In genomic region chr5:56383761-56384160, GRCh38 we compare ENCODE assay signal across 1 cellular context.
TF ChIP-seq lines count a peak whose summit lies in the region.

No MANE protein-coding gene starts in this region.

TF ChIP-seq in K562, 482 proteins besides CTCF, POLR2A, EP300 and RAD21 (continued from another document):
- no peak for TF ChIP-seq ZNF280A (IDR thresholded peaks at IDR 0.05; ENCODE audit: low read depth, partially characterized antibody)
- TF ChIP-seq MAZ (CRISPR knock-in tag; conservative IDR thresholded peaks at IDR 0.05 in 1 of 2, IDR thresholded peaks at IDR 0.05 in 1 of 2): peak; percentile 25 to 29; a peak in 1 of 4 replicates
- TF ChIP-seq HBP1 (CRISPR knock-in tag; IDR thresholded peaks at IDR 0.05): no peak
- TF ChIP-seq ZFP30 (CRISPR knock-in tag; IDR thresholded peaks at IDR 0.05; ENCODE audit: borderline replicate concordance): no peak
- no peak for TF ChIP-seq TAF9B (IDR thresholded peaks at IDR 0.05; ENCODE audit: partially characterized antibody)
- no peak for TF ChIP-seq TGIF2 (CRISPR knock-in tag; IDR thresholded peaks at IDR 0.05)
- no peak for TF ChIP-seq ZBTB1 (CRISPR knock-in tag; IDR thresholded peaks at IDR 0.05; ENCODE audit: borderline replicate concordance, low read depth)
- peak; percentile 40 for TF ChIP-seq PRDM10 (IDR thresholded peaks at IDR 0.05; ENCODE audit: partially characterized antibody)
- TF ChIP-seq AFF4 (CRISPR knock-in tag; IDR thresholded peaks at IDR 0.05): no peak
- no peak for TF ChIP-seq PATZ1 (CRISPR knock-in tag; IDR thresholded peaks at IDR 0.05; ENCODE audit: borderline replicate concordance)
- no peak for TF ChIP-seq RCOR1 (IDR thresholded peaks at IDR 0.05; ENCODE audit: borderline replicate concordance in 1 of 2, low read depth in 2 of 2, low read length in 2 of 2)
- no peak for TF ChIP-seq HNRNPUL1 (IDR thresholded peaks at IDR 0.05; ENCODE audit: low read length)
- peak; percentile 91 for TF ChIP-seq VEZF1 (CRISPR knock-in tag; IDR thresholded peaks at IDR 0.05)
TF ChIP-seq in K562: peak in this region for 3.
